ENCODE assay signal across 20 cellular contexts in the genomic region with DNA sequence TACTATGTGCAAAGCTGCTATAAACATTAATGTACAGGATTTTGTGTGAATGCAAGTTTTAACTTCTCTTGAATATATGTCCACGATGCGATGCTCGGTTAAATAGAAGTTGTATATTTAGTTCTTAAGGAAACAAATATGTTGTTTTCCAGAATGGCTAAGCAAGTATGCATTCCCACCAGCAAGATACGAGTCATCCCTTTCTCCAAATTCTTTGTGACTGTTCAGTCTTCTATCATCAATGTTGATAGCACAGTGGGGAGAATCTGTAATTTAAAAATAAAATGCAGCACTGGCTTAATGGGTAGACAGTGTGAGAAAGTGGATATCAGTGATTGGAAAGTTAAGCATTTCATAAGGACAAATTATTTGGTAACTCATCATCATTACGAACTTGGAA.
A peak's percentile ranks its signal among the peaks of the same experiment; 100 is the strongest.
DNase-seq lines count a peak whose midpoint lies in the region; ATAC-seq and TF ChIP-seq lines count a peak whose summit lies in the region.
"Had no signal": no experiment of that assay in that cellular context is flagged by ENCODE, and none has a peak within 500 bp of the region (broad histone marks: within the 10 kb centered on the region; RNA-seq: fewer than 3 reads in every experiment).

No MANE protein-coding gene starts in this region.

- no peaks in the 10 kb centered on the region for H3K27me3 Mint-ChIP-seq in activated CD8-positive, alpha-beta T cell treated with anti-CD3 and anti-CD28 coated beads for 36 hours
- H3K27me3 Mint-ChIP-seq: CD8-positive, alpha-beta memory T cell had no signal

- H3K27me3 ChIP-seq in foreskin keratinocyte: no peaks in the 10 kb centered on the region

- TF ChIP-seq CTCF in astrocyte of the spinal cord (IDR thresholded peaks at IDR 0.05; ENCODE audit: low read depth, low read length) (no peak), foreskin keratinocyte (conservative IDR thresholded peaks at IDR 0.05) (no peak)
- TF ChIP-seq CTCF in activated CD8-positive, alpha-beta T cell treated with anti-CD3 and anti-CD28 coated beads for 36 hours (IDR thresholded peaks at IDR 0.05): no peak

- no peaks in the 10 kb centered on the region for H3K36me3 Mint-ChIP-seq in activated CD8-positive, alpha-beta T cell treated with anti-CD3 and anti-CD28 coated beads for 36 hours (ENCODE audit: low read depth)
- H3K36me3 Mint-ChIP-seq: CD8-positive, alpha-beta memory T cell had no signal

- no peak overlapping the region for H3K27ac Mint-ChIP-seq in activated CD8-positive, alpha-beta T cell treated with anti-CD3 and anti-CD28 coated beads for 36 hours
- H3K27ac Mint-ChIP-seq: CD8-positive, alpha-beta memory T cell had no signal

- no peak overlapping the region for H3K27ac ChIP-seq in foreskin keratinocyte

- peaks cover 2% of the 10 kb centered on the region for H3K9me3 Mint-ChIP-seq in activated CD8-positive, alpha-beta T cell treated with anti-CD3 and anti-CD28 coated beads for 36 hours

- no peaks in the 10 kb centered on the region for H3K4me1 ChIP-seq in foreskin keratinocyte

- POLR2A ChIA-PET in activated CD8-positive, alpha-beta T cell treated with anti-CD3 and anti-CD28 coated beads for 36 hours (lab: Charles Lee): no interaction called here

- in situ Hi-C loops in astrocyte of the spinal cord (cut with HindIII; ENCODE audit: low sequenced_read_pairs): no loop called here

- CTCF ChIA-PET in activated CD8-positive, alpha-beta T cell treated with anti-CD3 and anti-CD28 coated beads for 36 hours (lab: Charles Lee): no interaction called here

- DNase-seq in EH (ENCODE audit: low read depth): peak; percentile 41
- DNase-seq in LHCN-M2 (ENCODE audit: low read depth): peak; percentile 44
- DNase-seq in astrocyte of the spinal cord (ENCODE audit: low read depth, low spot score): peak; percentile 6
- DNase-seq in foreskin keratinocyte: peak in 1 of 2 donors; percentile 18
- no peak for DNase-seq in activated CD8-positive, alpha-beta T cell treated with anti-CD3 and anti-CD28 coated beads for 36 hours
- DNase-seq in Right ventricle myocardium superior: no peak
- no peak for DNase-seq in NCI-H748 treated with DMSO at 0.1 percent for 48 hours (lab: John Stamatoyannopoulos, UW)
- DNase-seq: C1 segment of cervical spinal cord; CD8-positive, alpha-beta memory T cell; GOT3; KG1; MV-4-11; NCI-H187; NCI-H2107; NCI-H510A treated with DMSO at 0.1 percent for 48 hours; NCI-H82; OCI-M1; RPMI8226; SIG-M5 had no signal

- H3K4me1 Mint-ChIP-seq in activated CD8-positive, alpha-beta T cell treated with anti-CD3 and anti-CD28 coated beads for 36 hours (ENCODE audit: low read depth): no peaks in the 10 kb centered on the region
- H3K4me1 Mint-ChIP-seq: CD8-positive, alpha-beta memory T cell had no signal

- ATAC-seq in foreskin keratinocyte: peak; percentile 29
- no peak for ATAC-seq in activated CD8-positive, alpha-beta T cell treated with anti-CD3 and anti-CD28 coated beads for 36 hours
- ATAC-seq in Right ventricle myocardium superior (ENCODE audit: poor library complexity): no peak
- no peak for ATAC-seq in GM21528 (IDR thresholded peaks at IDR 0.05; ENCODE audit: low FRiP score, unreplicated experiment)

- intact Hi-C loops in activated CD8-positive, alpha-beta T cell treated with anti-CD3 and anti-CD28 coated beads for 36 hours (cut with micrococcal nuclease): no loop called here
- intact Hi-C loops in Right ventricle myocardium superior (cut with DNase I): no loop called here

- no peak overlapping the region for H3K4me3 Mint-ChIP-seq in activated CD8-positive, alpha-beta T cell treated with anti-CD3 and anti-CD28 coated beads for 36 hours
- H3K4me3 Mint-ChIP-seq: CD8-positive, alpha-beta memory T cell had no signal

- no peak overlapping the region for H3K4me3 ChIP-seq in astrocyte of the spinal cord (ENCODE audit: low read depth, low read length)

Comparison
In these comparisons a context has a peak if more than half of its experiments do, and no peak if none do; other contexts are left out.
1. DNase-seq: peak in EH (single experiment), LHCN-M2 (single experiment) and astrocyte of the spinal cord (single experiment); none in activated CD8-positive, alpha-beta T cell treated with anti-CD3 and anti-CD28 coated beads for 36 hours (single experiment), Right ventricle myocardium superior (single experiment) and NCI-H748 treated with DMSO at 0.1 percent for 48 hours (single experiment).